In genomic region chr15:69502470-69503045, GRCh38 we compare ENCODE assay signal across 1 cellular context.
TF ChIP-seq lines count a peak whose summit lies in the region.

No MANE protein-coding gene starts in this region.

TF ChIP-seq in GM23338, 12 proteins besides CTCF, POLR2A, EP300 and RAD21 (continued from another document):
- TF ChIP-seq ZNF462 (CRISPR knock-in tag; IDR thresholded peaks at IDR 0.05) (no peak), EZH2 (IDR thresholded peaks at IDR 0.05; ENCODE audit: low read depth, unreplicated experiment) (no peak), ZNF331 (CRISPR knock-in tag; IDR thresholded peaks at IDR 0.05; ENCODE audit: low read depth) (no peak), JUNB (IDR thresholded peaks at IDR 0.05; ENCODE audit: unreplicated experiment) (no peak), NANOG (IDR thresholded peaks at IDR 0.05; ENCODE audit: borderline replicate concordance) (no peak), POLR2AphosphoS5 (IDR thresholded peaks at IDR 0.05; ENCODE audit: low read depth) (no peak)
